22 cellular contexts compared by ENCODE assay signal in the genomic region with DNA sequence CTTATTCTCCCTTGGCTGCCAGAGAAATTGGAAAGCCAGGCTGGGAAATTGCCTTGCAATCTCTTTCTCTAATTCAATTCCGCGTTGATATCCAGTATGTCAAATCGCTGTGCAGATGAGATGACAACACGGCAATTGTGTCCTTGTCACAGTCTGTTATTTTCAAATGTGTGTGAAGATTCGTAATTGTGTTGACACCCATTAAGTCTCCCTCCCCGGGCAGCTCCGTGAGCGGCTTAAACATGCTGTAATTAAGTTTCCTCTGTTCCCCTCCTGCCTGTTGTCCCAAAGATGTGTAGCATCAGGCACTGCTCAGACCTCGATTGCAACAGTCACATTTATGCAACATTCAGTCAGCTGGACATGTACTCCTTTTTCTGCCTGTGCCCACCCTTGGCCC.
DNase-seq lines count a peak whose midpoint lies in the region; TF ChIP-seq lines count a peak whose summit lies in the region.
"Had no signal": no experiment of that assay in that cellular context is flagged by ENCODE, and none has a peak within 500 bp of the region (broad histone marks: within the 10 kb centered on the region; RNA-seq: fewer than 3 reads in every experiment).

No MANE protein-coding gene starts in this region.

- TF ChIP-seq EP300 in SK-N-SH (IDR thresholded peaks at IDR 0.05; ENCODE audit: borderline replicate concordance in 1 of 2, low read depth in 1 of 2, low read length in 1 of 2): peak in 1 of 2 experiments; percentile 76; a peak in 2 of 4 replicates

- POLR2A ChIA-PET in SK-N-SH (lab: Yijun Ruan, JAX): no interaction called here

- WGBS in SK-N-SH (ENCODE audit: low lambda C conversion rate): 14% methylated on average over 9 of the region's 9 CpGs

- no peak for TF ChIP-seq RAD21 in SK-N-SH (IDR thresholded peaks at IDR 0.05; ENCODE audit: low read length)

- H3K9me3 ChIP-seq in SK-N-SH: no peaks in the 10 kb centered on the region
- H3K9me3 ChIP-seq: SJSA1, suprapubic skin, vagina had no signal

- peaks cover 0 to 15% of the 10 kb centered on the region in 2 experiments; a peak in 2 of 4 replicates for H3K4me1 ChIP-seq in SK-N-SH (ENCODE audit: control insufficient read depth in 1 of 2, insufficient read depth in 2 of 2, low read depth in 1 of 2, low read length in 1 of 2)
- H3K4me1 ChIP-seq: SJSA1, vagina had no signal

- peak overlapping the region in 1 of 2 experiments; percentile 30; a peak in 1 of 4 replicates for H3K4me3 ChIP-seq in SK-N-SH (ENCODE audit: low read depth in 2 of 2, low read length in 1 of 2)
- no peak overlapping the region for H3K4me3 ChIP-seq in brain microvascular endothelial cell (ENCODE audit: low read depth, low read length)
- H3K4me3 ChIP-seq: lung, SJSA1, suprapubic skin, vagina had no signal

- H2AFZ ChIP-seq in SK-N-SH (ENCODE audit: low read depth): no peak overlapping the region

- peak overlapping the region; percentile 19; the same call in 1 of the 2 replicates for H3K4me2 ChIP-seq in SK-N-SH

- H3K36me3 ChIP-seq in SK-N-SH (replicated peaks in 1 of 2; ENCODE audit: control insufficient read depth in 1 of 2, insufficient read depth in 2 of 2, low read length in 1 of 2) (no peaks in the 10 kb centered on the region), brain microvascular endothelial cell (replicated peaks) (no peaks in the 10 kb centered on the region)
- H3K36me3 ChIP-seq: SJSA1, suprapubic skin, vagina had no signal

- H3K9ac ChIP-seq in SK-N-SH: no peak overlapping the region

- in situ Hi-C loops in brain microvascular endothelial cell (cut with HindIII; ENCODE audit: low pct_ligation_motif_present, low sequenced_read_pairs): no loop called here

- H4K20me1 ChIP-seq in SK-N-SH (ENCODE audit: insufficient read depth): no peaks in the 10 kb centered on the region

- H3K27ac ChIP-seq in SK-N-SH (ENCODE audit: low read depth in 2 of 2, low read length in 1 of 2) (peak overlapping the region in 1 of 2 experiments; percentile 20; a peak in 1 of 4 replicates), brain microvascular endothelial cell (no peak overlapping the region)
- H3K27ac ChIP-seq: SJSA1, suprapubic skin, vagina had no signal

- no peaks in the 10 kb centered on the region for H3F3A ChIP-seq in SK-N-SH (replicated peaks; ENCODE audit: insufficient read depth)

- DNase-seq in SIG-M5 treated with dmso at 0.1 percent for 504 hours (lab: John Stamatoyannopoulos, UW; ENCODE audit: unreplicated experiment): peak; percentile 39
- DNase-seq in SIG-M5 (lab: John Stamatoyannopoulos, UW): no peak
- DNase-seq in MV-4-11 (lab: John Stamatoyannopoulos, UW): peak; percentile 39
- DNase-seq in SK-N-SH: peak; percentile 48
- DNase-seq in retina: peak; percentile 90
- DNase-seq in brain microvascular endothelial cell: no peak
- no peak for DNase-seq in activated naive CD4-positive, alpha-beta T cell treated with anti-CD3 and anti-CD28 coated beads, Interleukin-2, amount 50 U/mL, for 16 hours
- no peak for DNase-seq in NCI-H526 treated with DMSO at 0.1 percent for 48 hours (lab: John Stamatoyannopoulos, UW)
- DNase-seq: ACHN; activated B cell treated with CpG ODN at 0.5 μM for 24 hours; activated CD4-positive, alpha-beta T cell treated with anti-CD3 and anti-CD28 coated beads, Interleukin-2, amount 50 U/mL, for 48 hours; activated T-cell treated with anti-CD3 and anti-CD28 coated beads for 4 hours; caudate nucleus; CD4-positive, CD25-positive, alpha-beta regulatory T cell; dermis blood vessel endothelial cell; GF-D8; hippocampal formation; NCI-H187 had no signal

- H3K9me2 ChIP-seq in SK-N-SH: no peaks in the 10 kb centered on the region

- H3K27me3 ChIP-seq in SK-N-SH (ENCODE audit: insufficient read depth): no peaks in the 10 kb centered on the region
- H3K27me3 ChIP-seq in brain microvascular endothelial cell (replicated peaks): no peaks in the 10 kb centered on the region
- H3K27me3 ChIP-seq: vagina had no signal

- H3K79me2 ChIP-seq in SK-N-SH (ENCODE audit: insufficient read depth): no peaks in the 10 kb centered on the region

- TF ChIP-seq CTCF in SK-N-SH (IDR thresholded peaks at IDR 0.05) (no peak), brain microvascular endothelial cell (IDR thresholded peaks at IDR 0.05; ENCODE audit: low read depth, low read length, missing control alignments) (no peak)

- CTCF ChIA-PET in SK-N-SH (lab: Yijun Ruan, JAX): interaction anchor here (0.9 to 2.1 kb wide), 4 partner anchors 12 to 92 kb away, joined by 3 to 6 read pairs (median 4); no protein-coding TSS in a partner anchor

TF ChIP-seq in SK-N-SH, 30 proteins besides CTCF, POLR2A, EP300 and RAD21:
- peak; percentile 93 for TF ChIP-seq FOXJ3 (CRISPR knock-in tag; IDR thresholded peaks at IDR 0.05)
- TF ChIP-seq MXI1 (IDR thresholded peaks at IDR 0.05; ENCODE audit: low read depth, low read length): peak; percentile 45; the same call in 1 of the 2 replicates
- peak; percentile 13 for TF ChIP-seq CHD2 (IDR thresholded peaks at IDR 0.05; ENCODE audit: low read length, partially characterized antibody)
- peak; percentile 85 for TF ChIP-seq RCOR1 (IDR thresholded peaks at IDR 0.05; ENCODE audit: low read length)
- TF ChIP-seq, protein P1, sequence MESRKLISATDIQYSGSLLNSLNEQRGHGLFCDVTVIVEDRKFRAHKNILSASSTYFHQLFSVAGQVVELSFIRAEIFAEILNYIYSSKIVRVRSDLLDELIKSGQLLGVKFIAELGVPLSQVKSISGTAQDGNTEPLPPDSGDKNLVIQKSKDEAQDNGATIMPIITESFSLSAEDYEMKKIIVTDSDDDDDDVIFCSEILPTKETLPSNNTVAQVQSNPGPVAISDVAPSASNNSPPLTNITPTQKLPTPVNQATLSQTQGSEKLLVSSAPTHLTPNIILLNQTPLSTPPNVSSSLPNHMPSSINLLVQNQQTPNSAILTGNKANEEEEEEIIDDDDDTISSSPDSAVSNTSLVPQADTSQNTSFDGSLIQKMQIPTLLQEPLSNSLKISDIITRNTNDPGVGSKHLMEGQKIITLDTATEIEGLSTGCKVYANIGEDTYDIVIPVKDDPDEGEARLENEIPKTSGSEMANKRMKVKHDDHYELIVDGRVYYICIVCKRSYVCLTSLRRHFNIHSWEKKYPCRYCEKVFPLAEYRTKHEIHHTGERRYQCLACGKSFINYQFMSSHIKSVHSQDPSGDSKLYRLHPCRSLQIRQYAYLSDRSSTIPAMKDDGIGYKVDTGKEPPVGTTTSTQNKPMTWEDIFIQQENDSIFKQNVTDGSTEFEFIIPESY (IDR thresholded peaks at IDR 0.05; ENCODE audit: borderline replicate concordance, low read depth): no peak
- no peak for TF ChIP-seq NFIC (IDR thresholded peaks at IDR 0.05; ENCODE audit: borderline replicate concordance)
- TF ChIP-seq SIN3A (IDR thresholded peaks at IDR 0.05; ENCODE audit: borderline replicate concordance, low read depth, low read length): no peak
- TF ChIP-seq GATA2 (CRISPR knock-in tag; IDR thresholded peaks at IDR 0.05): peak; percentile 84
- TF ChIP-seq MEF2A (IDR thresholded peaks at IDR 0.05; ENCODE audit: borderline replicate concordance, low read depth): no peak

Comparison
In these comparisons a context has a peak if more than half of its experiments do, and no peak if none do; other contexts are left out.
1. DNase-seq: peak in SIG-M5 treated with dmso at 0.1 percent for 504 hours (single experiment), MV-4-11 (single experiment), SK-N-SH (single experiment) and retina (single experiment); none in SIG-M5 (single experiment), brain microvascular endothelial cell (single experiment), activated naive CD4-positive, alpha-beta T cell treated with anti-CD3 and anti-CD28 coated beads, Interleukin-2, amount 50 U/mL, for 16 hours (single experiment) and NCI-H526 treated with DMSO at 0.1 percent for 48 hours (single experiment).